29 cellular contexts compared by ENCODE assay signal in the genomic region with DNA sequence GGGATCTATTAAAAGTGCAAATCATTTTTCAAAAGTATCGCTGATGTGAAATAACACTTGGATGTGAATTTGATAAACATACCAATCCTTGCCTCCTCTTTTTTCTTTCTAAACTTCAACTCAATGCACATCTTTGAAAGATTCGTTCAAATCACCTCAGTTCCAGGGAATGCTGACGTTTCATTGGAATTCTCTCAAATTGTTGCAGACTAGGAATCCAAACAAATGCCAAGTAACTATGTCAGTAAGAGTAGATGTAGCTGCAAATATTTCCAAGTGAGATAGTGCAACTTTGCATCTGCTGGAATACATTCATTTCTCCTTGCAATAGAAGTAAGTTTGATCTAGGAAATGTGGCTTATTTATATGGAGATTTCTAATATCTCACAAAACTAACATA.
"Had no signal": no experiment of that assay in that cellular context is flagged by ENCODE, and none has a peak within 500 bp of the region (broad histone marks: within the 10 kb centered on the region; RNA-seq: fewer than 3 reads in every experiment).

No MANE protein-coding gene starts in this region.

- H3K4me3 Mint-ChIP-seq: activated B cell treated with CpG ODN at 0.5 μM for 24 hours; activated CD4-positive, alpha-beta T cell treated with anti-CD3 and anti-CD28 coated beads, Interleukin-2, amount 10 ng/mL, durations not matched to agents 24 days and 14 days; activated CD8-positive, alpha-beta memory T cell treated with anti-CD3 and anti-CD28 coated beads, Interleukin-2, amount 10 ng/mL, durations not matched to agents 7 days and 5 days; activated naive CD8-positive, alpha-beta T cell treated with anti-CD3 and anti-CD28 coated beads, Interleukin-2, amount 50 U/mL, for 24 hours; activated T-cell treated with anti-CD3 and anti-CD28 coated beads, Interleukin-2, amount 50 U/mL, for 24 hours; T-helper 17 cell had no signal

- H3K36me3 ChIP-seq: ascending aorta, breast epithelium, MG63, Peyer's patch had no signal

- H3K36me3 Mint-ChIP-seq: activated CD8-positive, alpha-beta memory T cell treated with anti-CD3 and anti-CD28 coated beads, Interleukin-2, amount 10 ng/mL, durations not matched to agents 7 days and 5 days; activated naive CD4-positive, alpha-beta T cell treated with anti-CD3 and anti-CD28 coated beads, Interleukin-2, amount 50 U/mL, for 72 hours had no signal

- DNase-seq: activated B cell treated with CpG ODN at 0.5 μM for 24 hours; activated CD4-positive, alpha-beta T cell treated with anti-CD3 and anti-CD28 coated beads for 1 hour; activated CD4-positive, alpha-beta T cell treated with anti-CD3 and anti-CD28 coated beads, Interleukin-2, amount 10 ng/mL, durations not matched to agents 24 days and 14 days; activated CD4-positive, alpha-beta T cell treated with anti-CD3 and anti-CD28 coated beads, Interleukin-2, amount 50 U/mL, for 48 hours; activated CD8-positive, alpha-beta memory T cell treated with anti-CD3 and anti-CD28 coated beads, Interleukin-2, amount 10 ng/mL, durations not matched to agents 7 days and 5 days; activated effector memory CD4-positive, alpha-beta T cell treated with anti-CD3 and anti-CD28 coated beads, Interleukin-2, amount 50 U/mL, for 16 hours; activated naive CD4-positive, alpha-beta T cell treated with Interleukin-2 at 50 U/mL for 16 hours; activated naive CD8-positive, alpha-beta T cell treated with anti-CD3 and anti-CD28 coated beads, Interleukin-2, amount 50 U/mL, for 24 hours; activated T-cell treated with anti-CD3 and anti-CD28 coated beads, Interleukin-2, amount 50 U/mL, for 24 hours; amniotic stem cell; caudate nucleus; MG63; MV-4-11; NCI-H1092 treated with DMSO at 0.1 percent for 48 hours; NCI-H1417 treated with DMSO at 0.1 percent for 48 hours; NCI-H1694; NCI-H2029 treated with DMSO at 0.1 percent for 48 hours; NCI-H510A treated with DMSO at 0.1 percent for 48 hours; NCI-H69; NK-92 treated with Interleukin-12 subunit alpha and Interleukin-12 subunit beta, amount 100 ng/mL, for 24 hours; OCI-M1; Peyer's patch; SHP77 treated with DMSO at 0.1 percent for 48 hours; T-helper 17 cell; T-helper 9 cell had no signal

- H3K9me3 ChIP-seq: ascending aorta, breast epithelium, MG63, Peyer's patch had no signal

- H3K27me3 Mint-ChIP-seq: activated B cell treated with CpG ODN at 0.5 μM for 24 hours; activated CD4-positive, alpha-beta T cell treated with anti-CD3 and anti-CD28 coated beads, Interleukin-2, amount 10 ng/mL, durations not matched to agents 24 days and 14 days; activated CD8-positive, alpha-beta memory T cell treated with anti-CD3 and anti-CD28 coated beads, Interleukin-2, amount 10 ng/mL, durations not matched to agents 7 days and 5 days; T-helper 17 cell had no signal

- H3K4me1 ChIP-seq: ascending aorta, breast epithelium, Peyer's patch had no signal

- H3K27ac Mint-ChIP-seq: activated B cell treated with CpG ODN at 0.5 μM for 24 hours; activated CD4-positive, alpha-beta T cell treated with anti-CD3 and anti-CD28 coated beads, Interleukin-2, amount 10 ng/mL, durations not matched to agents 24 days and 14 days; activated CD8-positive, alpha-beta memory T cell treated with anti-CD3 and anti-CD28 coated beads, Interleukin-2, amount 10 ng/mL, durations not matched to agents 7 days and 5 days; activated naive CD4-positive, alpha-beta T cell treated with anti-CD3 and anti-CD28 coated beads, Interleukin-2, amount 50 U/mL, for 72 hours; activated naive CD8-positive, alpha-beta T cell treated with anti-CD3 and anti-CD28 coated beads, Interleukin-2, amount 50 U/mL, for 24 hours; activated T-cell treated with anti-CD3 and anti-CD28 coated beads, Interleukin-2, amount 50 U/mL, for 24 hours; T-helper 17 cell had no signal

- H3K27me3 ChIP-seq: ascending aorta, breast epithelium, MG63, Peyer's patch had no signal

- H3K4me3 ChIP-seq: ascending aorta, breast epithelium, MG63, Peyer's patch had no signal

- H3K27ac ChIP-seq: ascending aorta, breast epithelium, Peyer's patch had no signal

- H3K4me1 Mint-ChIP-seq: activated B cell treated with CpG ODN at 0.5 μM for 24 hours; activated CD4-positive, alpha-beta T cell treated with anti-CD3 and anti-CD28 coated beads, Interleukin-2, amount 10 ng/mL, durations not matched to agents 24 days and 14 days; activated CD8-positive, alpha-beta memory T cell treated with anti-CD3 and anti-CD28 coated beads, Interleukin-2, amount 10 ng/mL, durations not matched to agents 7 days and 5 days; activated naive CD8-positive, alpha-beta T cell treated with anti-CD3 and anti-CD28 coated beads, Interleukin-2, amount 50 U/mL, for 24 hours; T-helper 17 cell had no signal

- H3K9me3 Mint-ChIP-seq: activated B cell treated with CpG ODN at 0.5 μM for 24 hours; activated CD4-positive, alpha-beta T cell treated with anti-CD3 and anti-CD28 coated beads, Interleukin-2, amount 10 ng/mL, durations not matched to agents 24 days and 14 days; activated naive CD4-positive, alpha-beta T cell treated with anti-CD3 and anti-CD28 coated beads, Interleukin-2, amount 50 U/mL, for 72 hours; activated naive CD8-positive, alpha-beta T cell treated with anti-CD3 and anti-CD28 coated beads, Interleukin-2, amount 50 U/mL, for 24 hours; activated T-cell treated with anti-CD3 and anti-CD28 coated beads, Interleukin-2, amount 50 U/mL, for 24 hours had no signal

- FAIRE-seq: TTC549 had no signal
